In genomic region chr13:71054358-71054757, GRCh38 we compare ENCODE assay signal across 13 cellular contexts.
DNase-seq lines count a peak whose midpoint lies in the region; ATAC-seq and TF ChIP-seq lines count a peak whose summit lies in the region.
"Had no signal": no experiment of that assay in that cellular context is flagged by ENCODE, and none has a peak within 500 bp of the region (broad histone marks: within the 10 kb centered on the region; RNA-seq: fewer than 3 reads in every experiment).

No MANE protein-coding gene starts in this region.

- no peaks in the 10 kb centered on the region for H3K36me3 Mint-ChIP-seq in activated CD4-positive, alpha-beta memory T cell treated with anti-CD3 and anti-CD28 coated beads, Interleukin-2, amount 10 ng/mL, durations not matched to agents 7 days and 5 days (ENCODE audit: low read depth)

- ATAC-seq in GM18505 (IDR thresholded peaks at IDR 0.05; ENCODE audit: unreplicated experiment) (peak; percentile 83), GM21360 (IDR thresholded peaks at IDR 0.05; ENCODE audit: unreplicated experiment) (peak; percentile 85), HG02870 (IDR thresholded peaks at IDR 0.05; ENCODE audit: unreplicated experiment) (peak; percentile 67), HG03442 (IDR thresholded peaks at IDR 0.05; ENCODE audit: unreplicated experiment) (peak; percentile 81)
- ATAC-seq: activated CD4-positive, alpha-beta T cell treated with anti-CD3 and anti-CD28 coated beads for 36 hours; activated T-cell treated with anti-CD3 and anti-CD28 coated beads, Interleukin-2, amount 50 U/mL, for 72 hours had no signal

- DNase-seq in medulla oblongata (ENCODE audit: extremely low spot score) (no peak), SIG-M5 treated with dmso at 0.1 percent for 504 hours (lab: John Stamatoyannopoulos, UW; ENCODE audit: unreplicated experiment) (no peak), superior temporal gyrus (ENCODE audit: extremely low spot score) (no peak)
- no peak for DNase-seq in activated CD4-positive, alpha-beta memory T cell treated with anti-CD3 and anti-CD28 coated beads, Interleukin-2, amount 10 ng/mL, durations not matched to agents 7 days and 5 days
- DNase-seq: activated CD4-positive, alpha-beta T cell treated with anti-CD3 and anti-CD28 coated beads for 36 hours; activated T-cell treated with anti-CD3 and anti-CD28 coated beads, Interleukin-2, amount 50 U/mL, for 72 hours; posterior cingulate gyrus; SW 1271; uterus had no signal

- H3K9me3 Mint-ChIP-seq in activated CD4-positive, alpha-beta memory T cell treated with anti-CD3 and anti-CD28 coated beads, Interleukin-2, amount 10 ng/mL, durations not matched to agents 7 days and 5 days: peaks cover 2% of the 10 kb centered on the region

- no peaks in the 10 kb centered on the region for H3K4me1 Mint-ChIP-seq in activated CD4-positive, alpha-beta memory T cell treated with anti-CD3 and anti-CD28 coated beads, Interleukin-2, amount 10 ng/mL, durations not matched to agents 7 days and 5 days
- H3K4me1 Mint-ChIP-seq: activated CD4-positive, alpha-beta T cell treated with anti-CD3 and anti-CD28 coated beads for 36 hours had no signal

- H3K27me3 Mint-ChIP-seq in activated CD4-positive, alpha-beta memory T cell treated with anti-CD3 and anti-CD28 coated beads, Interleukin-2, amount 10 ng/mL, durations not matched to agents 7 days and 5 days: no peaks in the 10 kb centered on the region
- H3K27me3 Mint-ChIP-seq: activated CD4-positive, alpha-beta T cell treated with anti-CD3 and anti-CD28 coated beads for 36 hours had no signal

- CTCF ChIA-PET in activated CD4-positive, alpha-beta memory T cell treated with anti-CD3 and anti-CD28 coated beads, Interleukin-2, amount 10 ng/mL, durations not matched to agents 7 days and 5 days (lab: Charles Lee): no interaction called here

- TF ChIP-seq POLR2A in GM18505 (IDR thresholded peaks at IDR 0.05; ENCODE audit: borderline replicate concordance, extremely low read depth, insufficient read depth, insufficient read length): no peak

- POLR2A ChIA-PET in activated CD4-positive, alpha-beta memory T cell treated with anti-CD3 and anti-CD28 coated beads, Interleukin-2, amount 10 ng/mL, durations not matched to agents 7 days and 5 days (lab: Charles Lee): no interaction called here

- no peak overlapping the region for H3K27ac Mint-ChIP-seq in activated CD4-positive, alpha-beta memory T cell treated with anti-CD3 and anti-CD28 coated beads, Interleukin-2, amount 10 ng/mL, durations not matched to agents 7 days and 5 days
- H3K27ac Mint-ChIP-seq: activated CD4-positive, alpha-beta T cell treated with anti-CD3 and anti-CD28 coated beads for 36 hours; activated T-cell treated with anti-CD3 and anti-CD28 coated beads, Interleukin-2, amount 50 U/mL, for 72 hours had no signal

- H3K4me3 Mint-ChIP-seq in activated CD4-positive, alpha-beta memory T cell treated with anti-CD3 and anti-CD28 coated beads, Interleukin-2, amount 10 ng/mL, durations not matched to agents 7 days and 5 days: no peak overlapping the region
- H3K4me3 Mint-ChIP-seq: activated CD4-positive, alpha-beta T cell treated with anti-CD3 and anti-CD28 coated beads for 36 hours; activated T-cell treated with anti-CD3 and anti-CD28 coated beads, Interleukin-2, amount 50 U/mL, for 72 hours had no signal
